13 cellular contexts compared by ENCODE assay signal in genomic region chr19:56900573-56901097, GRCh38.
"Had no signal": no experiment of that assay in that cellular context is flagged by ENCODE, and none has a peak within 500 bp of the region (broad histone marks: within the 10 kb centered on the region; RNA-seq: fewer than 3 reads in every experiment).

No MANE protein-coding gene starts in this region.

- H3K9me3 ChIP-seq: upper lobe of right lung had no signal

- H3K4me3 ChIP-seq: esophagus squamous epithelium, left lung, upper lobe of right lung had no signal

- H3K27ac ChIP-seq: esophagus squamous epithelium, left lung, upper lobe of right lung had no signal

- ATAC-seq: activated CD4-positive, alpha-beta T cell treated with anti-CD3 and anti-CD28 coated beads for 36 hours; activated CD8-positive, alpha-beta memory T cell treated with anti-CD3 and anti-CD28 coated beads, Interleukin-2, amount 10 ng/mL, durations not matched to agents 7 days and 5 days; effector memory CD8-positive, alpha-beta T cell; left lung; stimulated activated naive B cell treated with anti-CD40 and anti-IgM and Interleukin-4, amounts not matched to agents 10 μg/mL and 1 μg/mL and 100 μg/mL, for 72 hours; upper lobe of right lung had no signal

- H3K36me3 ChIP-seq: esophagus squamous epithelium, left lung, upper lobe of right lung had no signal

- DNase-seq: activated CD4-positive, alpha-beta memory T cell treated with anti-CD3 and anti-CD28 coated beads for 36 hours; activated CD4-positive, alpha-beta T cell treated with anti-CD3 and anti-CD28 coated beads for 36 hours; activated CD8-positive, alpha-beta memory T cell treated with anti-CD3 and anti-CD28 coated beads, Interleukin-2, amount 10 ng/mL, durations not matched to agents 7 days and 5 days; activated naive CD8-positive, alpha-beta T cell treated with anti-CD3 and anti-CD28 coated beads for 36 hours; caudate nucleus; effector memory CD8-positive, alpha-beta T cell; esophagus squamous epithelium; left lung; midbrain; nucleus accumbens; retina; stimulated activated naive B cell treated with anti-CD40 and anti-IgM and Interleukin-4, amounts not matched to agents 10 μg/mL and 1 μg/mL and 100 μg/mL, for 72 hours; upper lobe of right lung had no signal

- H3K27me3 ChIP-seq: esophagus squamous epithelium, upper lobe of right lung had no signal

- H3K4me1 ChIP-seq: esophagus squamous epithelium, left lung, upper lobe of right lung had no signal
